In the genomic region with DNA sequence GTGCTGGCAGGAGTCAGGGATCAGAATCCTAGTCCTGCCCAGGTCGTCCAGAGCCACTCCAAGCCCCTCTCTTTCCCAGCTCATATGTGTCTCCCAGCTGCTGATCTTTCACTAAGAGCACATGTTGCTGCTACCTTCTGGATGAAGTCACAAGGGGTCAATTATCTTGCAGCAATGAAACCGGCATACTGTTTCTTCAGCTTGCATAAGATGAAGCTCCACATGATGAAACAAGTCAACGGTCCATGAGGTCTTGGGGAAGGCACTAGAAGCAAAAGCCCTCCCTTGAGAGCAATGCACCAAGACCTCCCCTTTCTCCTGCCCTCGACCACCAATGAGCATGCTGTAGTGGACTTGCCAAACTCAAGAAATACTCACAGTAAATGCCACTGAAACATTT, we compare ENCODE assay signal across 23 cellular contexts.
"Had no signal": no experiment of that assay in that cellular context is flagged by ENCODE, and none has a peak within 500 bp of the region (broad histone marks: within the 10 kb centered on the region; RNA-seq: fewer than 3 reads in every experiment).

No MANE protein-coding gene starts in this region.

- ATAC-seq: left cardiac atrium; left ventricle myocardium superior; mucosa of descending colon; natural killer cell treated with Interleukin-12 subunit alpha and Interleukin-12 subunit beta and Interleukin-15 and Interleukin-18, amount 100 ng/mL, for 72 hours; stimulated activated naive B cell treated with anti-CD40 and anti-IgM and Interleukin-4, amounts not matched to agents 10 μg/mL and 1 μg/mL and 100 μg/mL, for 72 hours had no signal

- DNase-seq: activated CD4-positive, alpha-beta memory T cell treated with anti-CD3 and anti-CD28 coated beads, Interleukin-2, amount 10 ng/mL, durations not matched to agents 7 days and 5 days; activated CD4-positive, alpha-beta T cell treated with anti-CD3 and anti-CD28 coated beads, Interleukin-2, amount 10 ng/mL, durations not matched to agents 7 days and 5 days; activated CD4-positive, CD25-positive, alpha-beta regulatory T cell treated with anti-CD3 and anti-CD28 coated beads, Interleukin-2, amount 50 U/mL, for 72 hours; activated CD8-positive, alpha-beta memory T cell treated with anti-CD3 and anti-CD28 coated beads, Interleukin-2, amount 50 U/mL, for 48 hours; activated gamma-delta T cell; activated naive CD4-positive, alpha-beta T cell treated with anti-CD3 and anti-CD28 coated beads, Interleukin-2, amount 50 U/mL, for 16 hours; activated T-cell treated with anti-CD3 and anti-CD28 coated beads, Interleukin-2, amount 50 U/mL, for 24 hours; amniotic stem cell; caudate nucleus; endodermal cell; foreskin melanocyte; glutamatergic neuron; left cardiac atrium; left ventricle myocardium superior; mucosa of descending colon; stimulated activated CD4-positive, alpha-beta T cell treated with anti-CD3 and anti-CD28 coated beads, Interleukin-15, amount 100 ng/mL, for 24 hours; stimulated activated CD4-positive, alpha-beta T cell treated with anti-CD3 and anti-CD28 coated beads, Interleukin-2, amount 100 ng/mL, for 24 hours; stimulated activated naive B cell treated with anti-CD40 and anti-IgM and Interleukin-4, amounts not matched to agents 10 μg/mL and 1 μg/mL and 100 μg/mL, for 72 hours; stomach; T-helper 9 cell; thyroid gland; upper lobe of left lung had no signal
